ENCODE assay signal across 19 cellular contexts in genomic region chr12:132057691-132058090, GRCh38.
"Had no signal": no experiment of that assay in that cellular context is flagged by ENCODE, and none has a peak within 500 bp of the region (broad histone marks: within the 10 kb centered on the region; RNA-seq: fewer than 3 reads in every experiment).

No MANE protein-coding gene starts in this region.

- H3K36me3 ChIP-seq: uterus had no signal

- H3K27me3 ChIP-seq: body of pancreas, hepatocyte, right lobe of liver, tibial artery, uterus had no signal

- H3K9ac ChIP-seq: parathyroid adenoma had no signal

- H3K9me3 Mint-ChIP-seq: activated CD4-positive, alpha-beta T cell treated with anti-CD3 and anti-CD28 coated beads, Interleukin-2, amount 10 ng/mL, durations not matched to agents 7 days and 5 days; activated naive CD4-positive, alpha-beta T cell treated with anti-CD3 and anti-CD28 coated beads for 36 hours; activated T-helper 17 cell treated with anti-CD3 and anti-CD28 coated beads, Interleukin-2, amount 50 U/mL, for 72 hours; naive thymus-derived CD8-positive, alpha-beta T cell; stimulated activated memory B cell treated with anti-CD40 and anti-IgM and Interleukin-4, amounts not matched to agents 10 μg/mL and 1 μg/mL and 100 μg/mL, for 72 hours had no signal

- H3K4me1 ChIP-seq: body of pancreas, parathyroid adenoma, right lobe of liver, tibial artery, uterus had no signal

- H3K27me3 Mint-ChIP-seq: activated CD4-positive, alpha-beta T cell treated with anti-CD3 and anti-CD28 coated beads, Interleukin-2, amount 10 ng/mL, durations not matched to agents 7 days and 5 days; activated T-helper 17 cell treated with anti-CD3 and anti-CD28 coated beads, Interleukin-2, amount 50 U/mL, for 72 hours; naive thymus-derived CD8-positive, alpha-beta T cell; stimulated activated memory B cell treated with anti-CD40 and anti-IgM and Interleukin-4, amounts not matched to agents 10 μg/mL and 1 μg/mL and 100 μg/mL, for 72 hours had no signal

- H3K9me3 ChIP-seq: body of pancreas, right lobe of liver, tibial artery, uterus had no signal

- H3K4me1 Mint-ChIP-seq: activated T-helper 17 cell treated with anti-CD3 and anti-CD28 coated beads, Interleukin-2, amount 50 U/mL, for 72 hours had no signal

- H3K4me3 ChIP-seq: body of pancreas, hepatocyte, right lobe of liver, smooth muscle cell, tibial artery, uterus had no signal

- DNase-seq: activated CD4-positive, alpha-beta T cell treated with anti-CD3 and anti-CD28 coated beads, Interleukin-2, amount 10 ng/mL, durations not matched to agents 7 days and 5 days; activated naive CD4-positive, alpha-beta T cell treated with anti-CD3 and anti-CD28 coated beads for 36 hours; body of pancreas; dermis blood vessel endothelial cell; effector memory CD4-positive, alpha-beta T cell; foreskin fibroblast; mesenchymal stem cell; naive thymus-derived CD8-positive, alpha-beta T cell; right lobe of liver; stimulated activated CD4-positive, alpha-beta T cell treated with anti-CD3 and anti-CD28 coated beads, Interleukin-4, amount 100 ng/mL, for 24 hours; T-helper 1 cell; T1000; tibial artery; uterus had no signal

- H3K27ac Mint-ChIP-seq: activated CD4-positive, alpha-beta T cell treated with anti-CD3 and anti-CD28 coated beads, Interleukin-2, amount 10 ng/mL, durations not matched to agents 7 days and 5 days; activated naive CD4-positive, alpha-beta T cell treated with anti-CD3 and anti-CD28 coated beads for 36 hours; activated T-helper 17 cell treated with anti-CD3 and anti-CD28 coated beads, Interleukin-2, amount 50 U/mL, for 72 hours; stimulated activated memory B cell treated with anti-CD40 and anti-IgM and Interleukin-4, amounts not matched to agents 10 μg/mL and 1 μg/mL and 100 μg/mL, for 72 hours had no signal

- H3K27ac ChIP-seq: body of pancreas, hepatocyte, parathyroid adenoma, right lobe of liver, tibial artery, uterus had no signal

- H3K4me2 ChIP-seq: hepatocyte, smooth muscle cell had no signal

- ATAC-seq: activated T-helper 17 cell treated with anti-CD3 and anti-CD28 coated beads, Interleukin-2, amount 50 U/mL, for 72 hours; body of pancreas; naive thymus-derived CD8-positive, alpha-beta T cell; right lobe of liver had no signal

- H3K4me3 Mint-ChIP-seq: activated CD4-positive, alpha-beta T cell treated with anti-CD3 and anti-CD28 coated beads, Interleukin-2, amount 10 ng/mL, durations not matched to agents 7 days and 5 days; activated naive CD4-positive, alpha-beta T cell treated with anti-CD3 and anti-CD28 coated beads for 36 hours; activated T-helper 17 cell treated with anti-CD3 and anti-CD28 coated beads, Interleukin-2, amount 50 U/mL, for 72 hours; naive thymus-derived CD8-positive, alpha-beta T cell; stimulated activated memory B cell treated with anti-CD40 and anti-IgM and Interleukin-4, amounts not matched to agents 10 μg/mL and 1 μg/mL and 100 μg/mL, for 72 hours had no signal
